ENCODE assay signal across 29 cellular contexts in genomic region chr14:58620011-58620410, GRCh38.
"Had no signal": no experiment of that assay in that cellular context is flagged by ENCODE, and none has a peak within 500 bp of the region (broad histone marks: within the 10 kb centered on the region; RNA-seq: fewer than 3 reads in every experiment).

No MANE protein-coding gene starts in this region.

- H3K4me3 ChIP-seq: ascending aorta, body of pancreas, SK-N-MC had no signal

- H3K27ac ChIP-seq: ascending aorta, body of pancreas, SK-N-MC had no signal

- H3K27me3 Mint-ChIP-seq: activated CD4-positive, alpha-beta T cell treated with anti-CD3 and anti-CD28 coated beads, Interleukin-2, amount 10 ng/mL, durations not matched to agents 7 days and 5 days; T-cell had no signal

- H3K27me3 ChIP-seq: ascending aorta, body of pancreas had no signal

- H3K4me1 Mint-ChIP-seq: activated naive CD8-positive, alpha-beta T cell treated with anti-CD3 and anti-CD28 coated beads, Interleukin-2, amount 50 U/mL, for 24 hours; central memory CD8-positive, alpha-beta T cell had no signal

- ATAC-seq: activated naive CD4-positive, alpha-beta T cell treated with anti-CD3 and anti-CD28 coated beads, Interleukin-2, amount 50 U/mL, for 72 hours; activated naive CD8-positive, alpha-beta T cell treated with anti-CD3 and anti-CD28 coated beads, Interleukin-2, amount 50 U/mL, for 24 hours; activated T-cell treated with anti-CD3 and anti-CD28 coated beads, Interleukin-2, amount 50 U/mL, for 4 hours; body of pancreas; Panc1; Right ventricle myocardium inferior; T-cell had no signal

- H3K9me3 ChIP-seq: ascending aorta, body of pancreas had no signal

- H3K36me3 ChIP-seq: ascending aorta had no signal

- H3K27ac Mint-ChIP-seq: activated CD4-positive, alpha-beta memory T cell treated with anti-CD3 and anti-CD28 coated beads for 36 hours; activated CD4-positive, alpha-beta T cell treated with anti-CD3 and anti-CD28 coated beads, Interleukin-2, amount 10 ng/mL, durations not matched to agents 7 days and 5 days; activated naive CD4-positive, alpha-beta T cell treated with anti-CD3 and anti-CD28 coated beads, Interleukin-2, amount 50 U/mL, for 72 hours; activated naive CD8-positive, alpha-beta T cell treated with anti-CD3 and anti-CD28 coated beads, Interleukin-2, amount 50 U/mL, for 24 hours; T-cell had no signal

- H3K4me1 ChIP-seq: ascending aorta, body of pancreas had no signal

- DNase-seq: activated CD4-positive, alpha-beta memory T cell treated with anti-CD3 and anti-CD28 coated beads for 36 hours; activated CD4-positive, alpha-beta T cell treated with anti-CD3 and anti-CD28 coated beads, Interleukin-2, amount 10 ng/mL, durations not matched to agents 7 days and 5 days; activated CD4-positive, CD25-positive, alpha-beta regulatory T cell; activated CD8-positive, alpha-beta memory T cell treated with anti-CD3 and anti-CD28 coated beads for 24 hours; activated effector memory CD4-positive, alpha-beta T cell treated with anti-CD3 and anti-CD28 coated beads, Interleukin-2, amount 50 U/mL, for 16 hours; activated naive CD4-positive, alpha-beta T cell treated with Interleukin-2 at 50 U/mL for 16 hours; activated naive CD8-positive, alpha-beta T cell treated with anti-CD3 and anti-CD28 coated beads, Interleukin-2, amount 50 U/mL, for 24 hours; activated T-cell treated with anti-CD3 and anti-CD28 coated beads, Interleukin-2, amount 50 U/mL, for 4 hours; amniotic stem cell; body of pancreas; Karpas-422; NCI-H1048; NCI-H146; NCI-H1930; NCI-H2171 treated with DMSO at 0.1 percent for 48 hours; NCI-H226; NCI-H82; OCI-M1; RPMI8226; T-cell; T-helper 2 cell; T1000 had no signal

- H3K36me3 Mint-ChIP-seq: activated CD4-positive, alpha-beta memory T cell treated with anti-CD3 and anti-CD28 coated beads for 36 hours; activated naive CD4-positive, alpha-beta T cell treated with anti-CD3 and anti-CD28 coated beads, Interleukin-2, amount 50 U/mL, for 72 hours; T-cell had no signal

- H3K4me3 Mint-ChIP-seq: activated CD4-positive, alpha-beta memory T cell treated with anti-CD3 and anti-CD28 coated beads for 36 hours; activated CD4-positive, alpha-beta T cell treated with anti-CD3 and anti-CD28 coated beads, Interleukin-2, amount 10 ng/mL, durations not matched to agents 7 days and 5 days; activated naive CD8-positive, alpha-beta T cell treated with anti-CD3 and anti-CD28 coated beads, Interleukin-2, amount 50 U/mL, for 24 hours; activated T-cell treated with anti-CD3 and anti-CD28 coated beads, Interleukin-2, amount 50 U/mL, for 4 hours; central memory CD8-positive, alpha-beta T cell; T-cell had no signal

- FAIRE-seq: TTC549 had no signal

- H3K9me3 Mint-ChIP-seq: activated CD4-positive, alpha-beta memory T cell treated with anti-CD3 and anti-CD28 coated beads for 36 hours; activated CD4-positive, alpha-beta T cell treated with anti-CD3 and anti-CD28 coated beads, Interleukin-2, amount 10 ng/mL, durations not matched to agents 7 days and 5 days; activated naive CD4-positive, alpha-beta T cell treated with anti-CD3 and anti-CD28 coated beads, Interleukin-2, amount 50 U/mL, for 72 hours; activated naive CD8-positive, alpha-beta T cell treated with anti-CD3 and anti-CD28 coated beads, Interleukin-2, amount 50 U/mL, for 24 hours; activated T-cell treated with anti-CD3 and anti-CD28 coated beads, Interleukin-2, amount 50 U/mL, for 4 hours; central memory CD8-positive, alpha-beta T cell; T-cell had no signal
